19 cellular contexts compared by ENCODE assay signal in the genomic region with DNA sequence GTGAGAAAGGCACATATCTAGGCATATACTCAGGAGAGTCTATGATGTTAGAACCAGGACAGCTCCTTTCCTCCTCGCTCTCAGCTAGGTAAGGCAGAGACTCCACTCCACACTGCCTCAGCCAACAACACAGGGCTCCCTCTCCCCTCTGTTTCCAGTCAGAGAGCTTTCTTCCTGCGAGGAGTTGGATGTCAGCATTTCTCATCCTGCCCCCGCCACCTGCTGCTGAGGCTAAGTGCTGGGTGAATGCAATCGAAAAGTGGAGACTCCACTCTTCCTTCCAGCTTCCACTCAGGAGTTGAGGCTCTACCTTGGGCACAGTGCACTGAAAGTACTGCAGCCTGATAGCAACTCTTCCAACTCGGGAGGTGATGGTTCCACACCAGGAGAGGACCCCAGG.
"Had no signal": no experiment of that assay in that cellular context is flagged by ENCODE, and none has a peak within 500 bp of the region (broad histone marks: within the 10 kb centered on the region; RNA-seq: fewer than 3 reads in every experiment).

No MANE protein-coding gene starts in this region.

- H3K4me1 Mint-ChIP-seq: activated naive CD8-positive, alpha-beta T cell treated with anti-CD3 and anti-CD28 coated beads, Interleukin-2, amount 50 U/mL, for 24 hours; activated T-helper 17 cell treated with anti-CD3 and anti-CD28 coated beads, Interleukin-2, amount 50 U/mL, for 72 hours; naive thymus-derived CD4-positive, alpha-beta T cell had no signal

- H3K4me1 ChIP-seq: ascending aorta, gastrocnemius medialis, heart left ventricle, pancreas, sigmoid colon, spleen, stomach, testis, upper lobe of left lung had no signal

- H3K4me3 Mint-ChIP-seq: activated naive CD4-positive, alpha-beta T cell treated with anti-CD3 and anti-CD28 coated beads for 36 hours; activated naive CD8-positive, alpha-beta T cell treated with anti-CD3 and anti-CD28 coated beads, Interleukin-2, amount 50 U/mL, for 24 hours; activated T-helper 17 cell treated with anti-CD3 and anti-CD28 coated beads, Interleukin-2, amount 50 U/mL, for 72 hours; naive thymus-derived CD4-positive, alpha-beta T cell had no signal

- H3K36me3 Mint-ChIP-seq: naive thymus-derived CD4-positive, alpha-beta T cell had no signal

- H3K27me3 Mint-ChIP-seq: activated naive CD8-positive, alpha-beta T cell treated with anti-CD3 and anti-CD28 coated beads, Interleukin-2, amount 50 U/mL, for 24 hours had no signal

- H3K36me3 ChIP-seq: ascending aorta, gastrocnemius medialis, heart left ventricle, pancreas, sigmoid colon, spleen, stomach, upper lobe of left lung had no signal

- ATAC-seq: activated naive CD8-positive, alpha-beta T cell treated with anti-CD3 and anti-CD28 coated beads, Interleukin-2, amount 50 U/mL, for 24 hours; activated T-helper 17 cell treated with anti-CD3 and anti-CD28 coated beads, Interleukin-2, amount 50 U/mL, for 72 hours; gastrocnemius medialis; heart left ventricle; left colon; mucosa of descending colon; naive thymus-derived CD4-positive, alpha-beta T cell; pancreas had no signal

- H3K27ac Mint-ChIP-seq: activated naive CD4-positive, alpha-beta T cell treated with anti-CD3 and anti-CD28 coated beads for 36 hours; activated naive CD8-positive, alpha-beta T cell treated with anti-CD3 and anti-CD28 coated beads, Interleukin-2, amount 50 U/mL, for 24 hours; activated T-helper 17 cell treated with anti-CD3 and anti-CD28 coated beads, Interleukin-2, amount 50 U/mL, for 72 hours; naive thymus-derived CD4-positive, alpha-beta T cell had no signal

- H3K9me3 ChIP-seq: ascending aorta, gastrocnemius medialis, heart left ventricle, mucosa of descending colon, pancreas, spleen, stomach, testis, upper lobe of left lung had no signal

- H3K27me3 ChIP-seq: ascending aorta, gastrocnemius medialis, pancreas, sigmoid colon, stomach, testis, upper lobe of left lung had no signal

- H3K4me3 ChIP-seq: ascending aorta, gastrocnemius medialis, heart left ventricle, mucosa of descending colon, pancreas, sigmoid colon, spleen, stomach, testis, upper lobe of left lung had no signal

- H3K9me3 Mint-ChIP-seq: activated naive CD4-positive, alpha-beta T cell treated with anti-CD3 and anti-CD28 coated beads for 36 hours; activated naive CD8-positive, alpha-beta T cell treated with anti-CD3 and anti-CD28 coated beads, Interleukin-2, amount 50 U/mL, for 24 hours; activated T-helper 17 cell treated with anti-CD3 and anti-CD28 coated beads, Interleukin-2, amount 50 U/mL, for 72 hours had no signal

- H3K27ac ChIP-seq: ascending aorta, gastrocnemius medialis, heart left ventricle, pancreas, sigmoid colon, spleen, stomach, testis, upper lobe of left lung had no signal

- DNase-seq: activated CD4-positive, alpha-beta T cell treated with anti-CD3 and anti-CD28 coated beads for 1 hour; activated CD4-positive, alpha-beta T cell treated with anti-CD3 and anti-CD28 coated beads, Interleukin-2, amount 50 U/mL, for 4 hours; activated naive CD4-positive, alpha-beta T cell treated with anti-CD3 and anti-CD28 coated beads for 36 hours; activated naive CD8-positive, alpha-beta T cell treated with anti-CD3 and anti-CD28 coated beads, Interleukin-2, amount 50 U/mL, for 24 hours; dermis blood vessel endothelial cell; gastrocnemius medialis; heart left ventricle; left colon; mucosa of descending colon; naive thymus-derived CD4-positive, alpha-beta T cell; pancreas; sigmoid colon; spleen; stimulated activated CD4-positive, alpha-beta T cell treated with anti-CD3 and anti-CD28 coated beads, Interleukin-1b, Interleukin-23, amount 100 ng/mL, for 48 hours; stomach; testis; upper lobe of left lung had no signal
